Comparison of ENCODE assay signal across 17 cellular contexts in genomic region chr3:117700573-117701360, GRCh38.
DNase-seq lines count a peak whose midpoint lies in the region; ATAC-seq and TF ChIP-seq lines count a peak whose summit lies in the region.
"Had no signal": no experiment of that assay in that cellular context is flagged by ENCODE, and none has a peak within 500 bp of the region (broad histone marks: within the 10 kb centered on the region; RNA-seq: fewer than 3 reads in every experiment).

No MANE protein-coding gene starts in this region.

- TF ChIP-seq CTCF in brain (conservative IDR thresholded peaks at IDR 0.05) (no peak), osteoblast (IDR thresholded peaks at IDR 0.05; ENCODE audit: extremely low read depth, low read depth, low read length) (no peak), ovary (IDR thresholded peaks at IDR 0.05) (no peak)

- H3K36me3 Mint-ChIP-seq in brain: no peaks in the 10 kb centered on the region

- TF ChIP-seq EP300 in ovary (IDR thresholded peaks at IDR 0.05): no peak

- H3K79me2 ChIP-seq in GM23248 (ENCODE audit: insufficient read depth) (no peaks in the 10 kb centered on the region), osteoblast (ENCODE audit: insufficient read depth, low read length) (no peaks in the 10 kb centered on the region)

- H3K27ac ChIP-seq in GM23248: no peak overlapping the region
- peak overlapping the region; percentile 38 for H3K27ac ChIP-seq in osteoblast (ENCODE audit: low read depth, low read length)
- H3K27ac ChIP-seq in ovary: no peak overlapping the region
- H3K27ac ChIP-seq: BLaER1, HL-60 had no signal

- no peak for TF ChIP-seq POLR2A in ovary (IDR thresholded peaks at IDR 0.05)

- H3K4me1 ChIP-seq in GM23248 (ENCODE audit: insufficient read depth) (peaks cover 24% of the 10 kb centered on the region), osteoblast (ENCODE audit: insufficient read depth, low read length) (peaks cover 15% of the 10 kb centered on the region), ovary (ENCODE audit: insufficient read depth) (no peaks in the 10 kb centered on the region)
- H3K4me1 ChIP-seq: BLaER1 had no signal

- 73 to 75% methylated on average over 6 of the region's 6 CpGs for WGBS in GM23248 (ENCODE audit: low coverage in 1 of 2, low lambda C conversion rate in 2 of 2, missing lambda C conversion rate in 2 of 2), 2 experiments
- WGBS in ovary, 3 donors: 62 to 80% (median 65%) methylated on average over 6 of the region's 6 CpGs

- H3K4me3 ChIP-seq in GM23248 (no peak overlapping the region), osteoblast (ENCODE audit: insufficient read depth, low read length) (peak overlapping the region; percentile 53), ovary (no peak overlapping the region)
- H3K4me3 ChIP-seq: BLaER1, K562 had no signal

- peak overlapping the region in 3 of 5 experiments; percentile 3 to 58 (median 46) for H3K4me3 Mint-ChIP-seq in brain

- H3K27ac Mint-ChIP-seq in brain: peak overlapping the region in 4 of 5 experiments; percentile 2 to 15 (median 14)

- H3K36me3 ChIP-seq in GM23248 (ENCODE audit: low read depth) (no peaks in the 10 kb centered on the region), osteoblast (ENCODE audit: insufficient read depth, low read length) (no peaks in the 10 kb centered on the region), ovary (no peaks in the 10 kb centered on the region)
- H3K36me3 ChIP-seq: BLaER1 had no signal

- no peaks in the 10 kb centered on the region for H4K20me1 ChIP-seq in GM23248 (ENCODE audit: insufficient read depth)
- H4K20me1 ChIP-seq in osteoblast (ENCODE audit: insufficient read depth, low read length): no peaks in the 10 kb centered on the region
- H4K20me1 ChIP-seq: BLaER1 had no signal

- H3K4me2 ChIP-seq in GM23248 (ENCODE audit: unreplicated experiment) (no peak overlapping the region), osteoblast (ENCODE audit: insufficient read depth, low read length) (peak overlapping the region; percentile 73)
- H3K4me2 ChIP-seq: BLaER1 had no signal

- H3K27me3 Mint-ChIP-seq in brain: peaks cover 6% of the 10 kb centered on the region

- H3K27me3 ChIP-seq in GM23248 (replicated peaks; ENCODE audit: insufficient read depth) (no peaks in the 10 kb centered on the region), osteoblast (ENCODE audit: insufficient read depth, low read length) (no peaks in the 10 kb centered on the region), ovary (no peaks in the 10 kb centered on the region)
- H3K27me3 ChIP-seq: BLaER1 had no signal

- H3F3A ChIP-seq in GM23248 (ENCODE audit: insufficient read depth): peaks cover 10% of the 10 kb centered on the region

- intact Hi-C loops in ovary (cut with DNase I) (no loop called here), left ventricle myocardium superior (cut with micrococcal nuclease) (no loop called here)

- H2AFZ ChIP-seq in GM23248 (peak overlapping the region; percentile 2; the same call in 1 of the 2 replicates), osteoblast (ENCODE audit: low read length) (peak overlapping the region; percentile 84)

- H3K9me3 ChIP-seq in GM23248 (ENCODE audit: low read depth) (no peaks in the 10 kb centered on the region), osteoblast (ENCODE audit: low read depth, low read length) (no peaks in the 10 kb centered on the region), ovary (no peaks in the 10 kb centered on the region)
- H3K9me3 ChIP-seq: BLaER1 had no signal

- DNase-seq in GM23248 (no peak), NCI-H2081 treated with DMSO at 0.1 percent for 48 hours (lab: John Stamatoyannopoulos, UW) (peak; percentile 4), osteoblast (ENCODE audit: insufficient read length, low spot score, missing footprints) (peak; percentile 6), iPS-NIHi7 (ENCODE audit: extremely low spot score) (no peak), ovary (no peak), left ventricle myocardium superior (no peak), DMS153 treated with DMSO at 0.1 percent for 48 hours (lab: John Stamatoyannopoulos, UW; ENCODE audit: unreplicated experiment) (no peak)
- DNase-seq: NCI-H1048, NCI-H187 treated with DMSO at 0.1 percent for 48 hours, NCI-H2171, NCI-H510A, T-helper 1 cell had no signal

- no peak for ATAC-seq in left ventricle myocardium superior
- ATAC-seq: HCT116, K562 had no signal

- H3K4me1 Mint-ChIP-seq in brain: peaks cover 49% of the 10 kb centered on the region

- in situ Hi-C loops in GM23248 (cut with MboI): no loop called here

- H3K9me2 ChIP-seq in GM23248 (ENCODE audit: insufficient read depth): peaks cover 4% of the 10 kb centered on the region; the same call in 1 of the 2 replicates

- H3K9me3 Mint-ChIP-seq in brain: no peaks in the 10 kb centered on the region

- no peak overlapping the region for H3K9ac ChIP-seq in GM23248
- H3K9ac ChIP-seq: BLaER1 had no signal

Comparison
In these comparisons a context has a peak if more than half of its experiments do, and no peak if none do; other contexts are left out.
1. DNase-seq: peak in NCI-H2081 treated with DMSO at 0.1 percent for 48 hours (single experiment) and osteoblast (single experiment); none in GM23248 (single experiment), iPS-NIHi7 (single experiment), ovary (0 of 5), left ventricle myocardium superior (single experiment) and DMS153 treated with DMSO at 0.1 percent for 48 hours (single experiment).